3 cellular contexts compared by ENCODE assay signal in genomic region chr21:46140357-46141003, GRCh38. TPM values are rescaled to one million over a fixed set of nuclear protein-coding genes. Genes with fewer than 3 reads are reported as not detected.
"Had no signal": no experiment of that assay in that cellular context is flagged by ENCODE, and none has a peak within 500 bp of the region (broad histone marks: within the 10 kb centered on the region; RNA-seq: fewer than 3 reads in every experiment).

No MANE protein-coding gene starts in this region.

RNA-seq across cellular contexts. Expression of gene FTCD, which starts 14.9 kb away (rescaled TPM):
- total RNA-seq: activated CD4-positive, alpha-beta T cell treated with anti-CD3 and anti-CD28 coated beads, Interleukin-2, amount 10 ng/mL, durations not matched to agents 7 days and 5 days; vagina had no signal
- polyA plus RNA-seq: mammary epithelial cell had no signal
